ENCODE assay signal across 8 cellular contexts in the genomic region with DNA sequence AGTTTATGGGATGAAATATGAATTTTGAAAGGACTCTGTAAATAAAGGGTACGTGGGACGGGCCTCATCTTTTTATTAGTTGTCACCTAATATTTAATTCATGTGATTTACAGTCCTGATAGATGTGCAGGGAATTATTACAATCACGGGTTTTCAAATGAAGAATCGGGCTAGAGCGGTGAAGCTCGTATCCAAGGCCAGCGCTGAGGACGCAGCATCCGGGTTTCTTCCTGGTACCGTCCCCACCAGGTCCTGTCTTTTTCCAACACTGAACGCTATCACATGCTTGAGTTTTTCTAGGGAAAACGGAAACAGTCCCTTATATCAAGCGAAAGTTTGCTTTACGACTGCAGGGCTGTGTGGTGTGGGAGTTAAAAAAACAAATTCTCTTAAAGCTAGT.
DNase-seq lines count a peak whose midpoint lies in the region; ATAC-seq and TF ChIP-seq lines count a peak whose summit lies in the region.

No MANE protein-coding gene starts in this region.

- H4K20me1 ChIP-seq in OCI-LY1 (ENCODE audit: insufficient read depth, low read length), result no peaks in the 10 kb centered on the region

- H3K9me2 ChIP-seq in OCI-LY1 (ENCODE audit: low read depth, low read length), result no peaks in the 10 kb centered on the region

- H3K9me3 Mint-ChIP-seq in stimulated activated naive B cell treated with anti-CD40 and anti-IgM and Interleukin-4, amounts not matched to agents 10 μg/mL and 1 μg/mL and 100 μg/mL, for 72 hours, result no peaks in the 10 kb centered on the region

- no peak overlapping the region for H2AFZ ChIP-seq in OCI-LY1 (ENCODE audit: low read length)

- H3F3A ChIP-seq in OCI-LY1 (ENCODE audit: insufficient read depth, low read length), result no peaks in the 10 kb centered on the region

- peak; percentile 29 to 65 (median 32) for DNase-seq in NCI-H1417 (lab: John Stamatoyannopoulos, UW)
- DNase-seq in NCI-H1417 treated with DMSO at 0.1 percent for 48 hours (lab: John Stamatoyannopoulos, UW), result no peak
- peak in 31 of 61 donors; percentile 6 to 58 (median 28) for DNase-seq in caudate nucleus (lab: John Stamatoyannopoulos, UW)
- DNase-seq in kidney tubule cell (ENCODE audit: low spot score), result peak; percentile 41
- no peak for DNase-seq in stimulated activated naive B cell treated with anti-CD40 and anti-IgM and Interleukin-4, amounts not matched to agents 10 μg/mL and 1 μg/mL and 100 μg/mL, for 72 hours

- TF ChIP-seq CTCF in OCI-LY1 (IDR thresholded peaks at IDR 0.05; ENCODE audit: low read length), result no peak

- peaks cover 17% of the 10 kb centered on the region for H3K4me1 ChIP-seq in OCI-LY1 (ENCODE audit: insufficient read depth, low read length, severe bottlenecking)

- H3K27ac Mint-ChIP-seq in stimulated activated naive B cell treated with anti-CD40 and anti-IgM and Interleukin-4, amounts not matched to agents 10 μg/mL and 1 μg/mL and 100 μg/mL, for 72 hours, result peak overlapping the region; percentile 99

- peak overlapping the region; percentile 74 for H3K4me2 ChIP-seq in OCI-LY1 (ENCODE audit: low read length)

- no peaks in the 10 kb centered on the region for H3K27me3 Mint-ChIP-seq in stimulated activated naive B cell treated with anti-CD40 and anti-IgM and Interleukin-4, amounts not matched to agents 10 μg/mL and 1 μg/mL and 100 μg/mL, for 72 hours

- H3K9me3 ChIP-seq in OCI-LY1 (ENCODE audit: low read length), result no peaks in the 10 kb centered on the region

- peaks cover 11% of the 10 kb centered on the region for H3K79me2 ChIP-seq in OCI-LY1 (ENCODE audit: insufficient read depth, low read length)

- peaks cover 16 to 29% of the 10 kb centered on the region in 2 donors for H3K4me1 Mint-ChIP-seq in stimulated activated naive B cell treated with anti-CD40 and anti-IgM and Interleukin-4, amounts not matched to agents 10 μg/mL and 1 μg/mL and 100 μg/mL, for 72 hours

- peak overlapping the region; percentile 93 to 95 for H3K4me3 Mint-ChIP-seq in stimulated activated naive B cell treated with anti-CD40 and anti-IgM and Interleukin-4, amounts not matched to agents 10 μg/mL and 1 μg/mL and 100 μg/mL, for 72 hours

- no peaks in the 10 kb centered on the region for H3K27me3 ChIP-seq in OCI-LY1 (ENCODE audit: insufficient read depth, low read length)

- no peak for ATAC-seq in stimulated activated naive B cell treated with anti-CD40 and anti-IgM and Interleukin-4, amounts not matched to agents 10 μg/mL and 1 μg/mL and 100 μg/mL, for 72 hours (replicated peaks)
- ATAC-seq in GM18873 (IDR thresholded peaks at IDR 0.05; ENCODE audit: low FRiP score, unreplicated experiment) (no peak), GM18907 (IDR thresholded peaks at IDR 0.05; ENCODE audit: unreplicated experiment) (no peak)

- H3K36me3 Mint-ChIP-seq in stimulated activated naive B cell treated with anti-CD40 and anti-IgM and Interleukin-4, amounts not matched to agents 10 μg/mL and 1 μg/mL and 100 μg/mL, for 72 hours, result peaks cover 23 to 30% of the 10 kb centered on the region in 2 donors

- peak overlapping the region; percentile 81 for H3K4me3 ChIP-seq in OCI-LY1 (ENCODE audit: low read depth, low read length, poor library complexity, severe bottlenecking)

- peaks cover 38% of the 10 kb centered on the region for H3K36me3 ChIP-seq in OCI-LY1 (ENCODE audit: insufficient read depth, low read length)

- H3K27ac ChIP-seq in OCI-LY1 (ENCODE audit: low read depth, low read length, poor library complexity, severe bottlenecking) (peak overlapping the region; percentile 79), caudate nucleus (ENCODE audit: low read depth, low read length) (peak overlapping the region; percentile 99)

- peak overlapping the region; percentile 90 for H3K9ac ChIP-seq in OCI-LY1 (ENCODE audit: low read length)

Comparison
In these comparisons a context has a peak if more than half of its experiments do, and no peak if none do; other contexts are left out.
1. DNase-seq: peak in NCI-H1417 (3 of 3), caudate nucleus (31 of 61) and kidney tubule cell (single experiment); none in NCI-H1417 treated with DMSO at 0.1 percent for 48 hours (single experiment) and stimulated activated naive B cell treated with anti-CD40 and anti-IgM and Interleukin-4, amounts not matched to agents 10 μg/mL and 1 μg/mL and 100 μg/mL, for 72 hours (single experiment).